8 cellular contexts compared by ENCODE assay signal in genomic region chr1:171841931-171842723, GRCh38. TPM values are rescaled to one million over a fixed set of nuclear protein-coding genes. Genes with fewer than 3 reads are reported as not detected.
A peak's percentile ranks its signal among the peaks of the same experiment; 100 is the strongest.
DNase-seq lines count a peak whose midpoint lies in the region; ATAC-seq and TF ChIP-seq lines count a peak whose summit lies in the region.

No MANE protein-coding gene starts in this region.

- H3K4me3 ChIP-seq in iPS-11a (ENCODE audit: low read depth, low read length), result peak overlapping the region; percentile 70
- peak overlapping the region; percentile 66 to 86 (median 79) for H3K4me3 ChIP-seq in gastrocnemius medialis

- peaks cover 0 to 11% of the 10 kb centered on the region in 2 donors for H3K4me1 ChIP-seq in gastrocnemius medialis

- intact Hi-C loops in gastrocnemius medialis (cut with DNase I; ENCODE audit: low total_unique reads), result loop anchor here (5.0 kb wide), 2 partner anchors 195 to 355 kb away; partner anchors contain the start of gene PRRC2C

- no peaks in the 10 kb centered on the region for H3K36me3 ChIP-seq in gastrocnemius medialis

- no peak for TF ChIP-seq CTCF in gastrocnemius medialis (IDR thresholded peaks at IDR 0.05 in 4 of 5, conservative IDR thresholded peaks at IDR 0.05 in 1 of 5)

- H3K9me3 ChIP-seq in gastrocnemius medialis, result no peaks in the 10 kb centered on the region

- DNase-seq in DMS 273 (lab: John Stamatoyannopoulos, UW; ENCODE audit: unreplicated experiment), result peak; percentile 50
- DNase-seq in DMS 273 treated with DMSO at 0.1 percent for 48 hours (lab: John Stamatoyannopoulos, UW), result no peak
- peak; percentile 23 for DNase-seq in NCI-H2227 (lab: John Stamatoyannopoulos, UW; ENCODE audit: unreplicated experiment)
- DNase-seq in astrocyte of the hippocampus (ENCODE audit: low read depth, low spot score), result peak; percentile 26
- no peak for DNase-seq in gastrocnemius medialis
- DNase-seq in NCI-H1694 (lab: John Stamatoyannopoulos, UW), result no peak

- ATAC-seq in gastrocnemius medialis (no peak), GM21717 (IDR thresholded peaks at IDR 0.05; ENCODE audit: unreplicated experiment) (no peak)

- peak overlapping the region in 3 of 4 donors; percentile 64 to 77 (median 73) for H3K27ac ChIP-seq in gastrocnemius medialis

- in situ Hi-C loops in gastrocnemius medialis (cut with MboI; ENCODE audit: low sequenced_read_pairs in 4 of 4), result loop anchor here in 1 of 4 donors (25.0 kb wide), 1 partner anchor 595 kb away; the partner anchor contains the start of gene PIGC

- TF ChIP-seq POLR2A in gastrocnemius medialis (IDR thresholded peaks at IDR 0.05), result no peak

- H3K27me3 ChIP-seq in gastrocnemius medialis, result no peaks in the 10 kb centered on the region

RNA-seq across cellular contexts. Expression of gene DNM3, which starts 0.8 kb away (rescaled TPM):
- 1 to 10 TPM in 3 of 4 donors, under 1 TPM in 1; 0.35 to 1.6 (median 1.1) TPM for total RNA-seq in gastrocnemius medialis

Comparison
In these comparisons a context has a peak if more than half of its experiments do, and no peak if none do; other contexts are left out.
1. DNase-seq: peak in DMS 273 (single experiment), NCI-H2227 (single experiment) and astrocyte of the hippocampus (single experiment); none in DMS 273 treated with DMSO at 0.1 percent for 48 hours (single experiment), gastrocnemius medialis (0 of 2) and NCI-H1694 (single experiment).